26 cellular contexts compared by ENCODE assay signal in genomic region chr6:69948479-69949114, GRCh38.
"Had no signal": no experiment of that assay in that cellular context is flagged by ENCODE, and none has a peak within 500 bp of the region (broad histone marks: within the 10 kb centered on the region; RNA-seq: fewer than 3 reads in every experiment).

No MANE protein-coding gene starts in this region.

- H3K9me3 ChIP-seq: adrenal gland had no signal

- H3K4me3 ChIP-seq: adrenal gland, SK-N-MC had no signal

- H3K27ac Mint-ChIP-seq: activated B cell treated with CpG ODN at 0.5 μM for 24 hours; activated CD4-positive, alpha-beta T cell treated with anti-CD3 and anti-CD28 coated beads, Interleukin-2, amount 10 ng/mL, durations not matched to agents 24 days and 14 days; activated naive CD4-positive, alpha-beta T cell treated with anti-CD3 and anti-CD28 coated beads, Interleukin-2, amount 10 ng/mL, durations not matched to agents 7 days and 5 days; activated naive CD8-positive, alpha-beta T cell treated with anti-CD3 and anti-CD28 coated beads for 36 hours; activated T-helper 2 cell treated with anti-CD3 and anti-CD28 coated beads, Interferon-gamma antibody, Interleukin-2, Interleukin-4, amounts not matched to agents 10 μg/mL and 5 μg/mL and 100 μg/mL, durations not matched to agents 14 hours and 24 hours and 36 hours; T-helper 2 cell treated with Interferon-gamma antibody and Interleukin-4, amounts not matched to agents 5 μg/mL and 100 μg/mL, for 36 hours had no signal

- H3K9me3 Mint-ChIP-seq: activated B cell treated with CpG ODN at 0.5 μM for 24 hours; activated CD4-positive, alpha-beta T cell treated with anti-CD3 and anti-CD28 coated beads, Interleukin-2, amount 10 ng/mL, durations not matched to agents 24 days and 14 days; activated naive CD4-positive, alpha-beta T cell treated with anti-CD3 and anti-CD28 coated beads, Interleukin-2, amount 10 ng/mL, durations not matched to agents 7 days and 5 days; activated naive CD8-positive, alpha-beta T cell treated with anti-CD3 and anti-CD28 coated beads for 36 hours; activated T-helper 2 cell treated with anti-CD3 and anti-CD28 coated beads, Interferon-gamma antibody, Interleukin-2, Interleukin-4, amounts not matched to agents 10 μg/mL and 5 μg/mL and 100 μg/mL, durations not matched to agents 14 hours and 24 hours and 36 hours; T-helper 2 cell treated with Interferon-gamma antibody and Interleukin-4, amounts not matched to agents 5 μg/mL and 100 μg/mL, for 36 hours had no signal

- H3K27me3 ChIP-seq: adrenal gland had no signal

- H3K27ac ChIP-seq: adrenal gland, SK-N-MC had no signal

- H3K4me1 ChIP-seq: adrenal gland had no signal

- H3K27me3 Mint-ChIP-seq: activated B cell treated with CpG ODN at 0.5 μM for 24 hours; activated naive CD4-positive, alpha-beta T cell treated with anti-CD3 and anti-CD28 coated beads, Interleukin-2, amount 10 ng/mL, durations not matched to agents 7 days and 5 days had no signal

- H3K4me1 Mint-ChIP-seq: activated CD4-positive, alpha-beta T cell treated with anti-CD3 and anti-CD28 coated beads, Interleukin-2, amount 10 ng/mL, durations not matched to agents 24 days and 14 days; activated naive CD4-positive, alpha-beta T cell treated with anti-CD3 and anti-CD28 coated beads, Interleukin-2, amount 10 ng/mL, durations not matched to agents 7 days and 5 days; activated naive CD8-positive, alpha-beta T cell treated with anti-CD3 and anti-CD28 coated beads for 36 hours had no signal

- DNase-seq: activated B cell treated with CpG ODN at 0.5 μM for 24 hours; activated CD4-positive, alpha-beta T cell treated with anti-CD3 and anti-CD28 coated beads for 1 hour; activated CD4-positive, alpha-beta T cell treated with anti-CD3 and anti-CD28 coated beads, Interleukin-2, amount 10 ng/mL, durations not matched to agents 24 days and 14 days; activated CD4-positive, alpha-beta T cell treated with anti-CD3 and anti-CD28 coated beads, Interleukin-2, amount 50 U/mL, for 48 hours; activated gamma-delta T cell treated with Interleukin-2 at 50 U/mL for 16 hours; activated naive CD4-positive, alpha-beta T cell treated with anti-CD3 and anti-CD28 coated beads, Interleukin-2, amount 10 ng/mL, durations not matched to agents 7 days and 5 days; activated naive CD8-positive, alpha-beta T cell treated with anti-CD3 and anti-CD28 coated beads for 36 hours; activated T-cell treated with anti-CD3 and anti-CD28 coated beads for 4 hours; activated T-cell treated with anti-CD3 and anti-CD28 coated beads, Interleukin-2, amount 50 U/mL, for 48 hours; adrenal gland; anterior cingulate cortex; caudate nucleus; NCI-H1092; NCI-H1417; NCI-H2029 treated with DMSO at 0.1 percent for 48 hours; NCI-H345; NCI-H510A; NCI-H526 treated with DMSO at 0.1 percent for 48 hours; NCI-H82; RPMI8226; SW 1271 had no signal

- H3K36me3 Mint-ChIP-seq: activated naive CD4-positive, alpha-beta T cell treated with anti-CD3 and anti-CD28 coated beads, Interleukin-2, amount 10 ng/mL, durations not matched to agents 7 days and 5 days; activated naive CD8-positive, alpha-beta T cell treated with anti-CD3 and anti-CD28 coated beads for 36 hours had no signal

- H3K36me3 ChIP-seq: adrenal gland had no signal

- ATAC-seq: Panc1, Right ventricle myocardium inferior had no signal

- H3K4me3 Mint-ChIP-seq: activated B cell treated with CpG ODN at 0.5 μM for 24 hours; activated CD4-positive, alpha-beta T cell treated with anti-CD3 and anti-CD28 coated beads, Interleukin-2, amount 10 ng/mL, durations not matched to agents 24 days and 14 days; activated naive CD4-positive, alpha-beta T cell treated with anti-CD3 and anti-CD28 coated beads, Interleukin-2, amount 10 ng/mL, durations not matched to agents 7 days and 5 days; activated naive CD8-positive, alpha-beta T cell treated with anti-CD3 and anti-CD28 coated beads for 36 hours; T-helper 2 cell treated with Interferon-gamma antibody and Interleukin-4, amounts not matched to agents 5 μg/mL and 100 μg/mL, for 36 hours had no signal
